ENCODE assay signal across 8 cellular contexts in genomic region chr11:78079232-78080083, GRCh38. TPM values are rescaled to one million over a fixed set of nuclear protein-coding genes. Genes with fewer than 3 reads are reported as not detected.
DNase-seq lines count a peak whose midpoint lies in the region; ATAC-seq and TF ChIP-seq lines count a peak whose summit lies in the region.

Gene NDUFC2 (minus strand): TSS chr11:78079862. CDS start chr11:78079744, 118 bp downstream.

- WGBS in stomach, 5 donors, result 0 to 1% (median 0%) methylated on average over 40 to 68 of the region's 68 CpGs

- H3K4me3 ChIP-seq in stomach, result peak within 1 kb of the TSS; percentile 57 to 97 (median 92)

- peak within 1 kb of the TSS; percentile 95 for H3K4me3 Mint-ChIP-seq in neural crest cell

- no peak for TF ChIP-seq EP300 in stomach (IDR thresholded peaks at IDR 0.05)

- peak; percentile 77 for ATAC-seq in GM21825 (IDR thresholded peaks at IDR 0.05; ENCODE audit: unreplicated experiment)
- ATAC-seq in foreskin keratinocyte, result peak; percentile 80

- H3K36me3 Mint-ChIP-seq in neural crest cell (ENCODE audit: low read depth), result peaks cover 7% of the 10 kb centered on the region

- H3K36me3 ChIP-seq in stomach, result no peaks in the 10 kb centered on the region

- no peaks in the 10 kb centered on the region for H3K9me3 ChIP-seq in stomach

- TF ChIP-seq CTCF in foreskin keratinocyte (conservative IDR thresholded peaks at IDR 0.05) (peak; percentile 19), neural crest cell (conservative IDR thresholded peaks at IDR 0.05) (no peak), stomach (IDR thresholded peaks at IDR 0.05) (peak in 1 of 7 experiments; percentile 12)

- no peak for TF ChIP-seq POLR2A in stomach (IDR thresholded peaks at IDR 0.05)

- no peaks in the 10 kb centered on the region for H3K27me3 ChIP-seq in foreskin keratinocyte
- H3K27me3 ChIP-seq in stomach, result no peaks in the 10 kb centered on the region

- peak within 1 kb of the TSS; percentile 99 for H3K27ac Mint-ChIP-seq in neural crest cell (ENCODE audit: unreplicated experiment)

- H3K27ac ChIP-seq in foreskin keratinocyte (peak within 1 kb of the TSS; percentile 75), stomach (peak within 1 kb of the TSS; percentile 77 to 92 (median 91))

- H3K4me1 Mint-ChIP-seq in neural crest cell, result peaks cover 42% of the 10 kb centered on the region

- peak; percentile 82 for DNase-seq in Daoy (ENCODE audit: low read depth)
- peak; percentile 65 to 70 for DNase-seq in Kasumi-1 (lab: John Stamatoyannopoulos, UW)
- DNase-seq in SHP77 treated with DMSO at 0.1 percent for 48 hours (lab: John Stamatoyannopoulos, UW), result peak; percentile 76
- DNase-seq in activated gamma-delta T cell treated with anti-CD3 and anti-CD28 coated beads, Interleukin-2, amount 50 U/mL, for 16 hours (ENCODE audit: low read depth), result peak; percentile 42
- DNase-seq in foreskin keratinocyte, result peak; percentile 44 to 70
- DNase-seq in neural crest cell (ENCODE audit: low read depth, low spot score), result peak; percentile 69
- peak; percentile 83 for DNase-seq in stomach

- H3K27me3 Mint-ChIP-seq in neural crest cell (ENCODE audit: low read depth), result peaks cover 2% of the 10 kb centered on the region

- H3K4me1 ChIP-seq in foreskin keratinocyte, result peaks cover 8% of the 10 kb centered on the region
- peaks cover 35 to 59% (median 49%) of the 10 kb centered on the region in 4 donors for H3K4me1 ChIP-seq in stomach

- H3K9me3 Mint-ChIP-seq in neural crest cell, result no peaks in the 10 kb centered on the region

- intact Hi-C loops in stomach (cut with DNase I; ENCODE audit: low total_unique reads), result no loop called here

RNA-seq across cellular contexts. Expression of gene NDUFC2, which starts in this region (rescaled TPM):
- total RNA-seq in Daoy (2014; rRNA removed; shearing (Covaris generic)), result 113 and 180 TPM in 2 replicates
- total RNA-seq in foreskin keratinocyte, result 232 TPM in 2 replicates
- 308 and 316 TPM in 2 replicates for polyA plus RNA-seq in foreskin keratinocyte
- total RNA-seq in neural crest cell, result 236 and 251 TPM in 2 replicates
- total RNA-seq in stomach, result 100 to 1,000 TPM in 2 of 5 donors, 10 to 100 TPM in 2, not detected in 1; 53.6 to 336 (median 92.4) TPM
- 100 to 1,000 TPM; 110 to 121 (median 119) TPM for polyA plus RNA-seq in stomach

Comparison
In these comparisons a context has a peak if more than half of its experiments do, and no peak if none do; other contexts are left out.
1. Peak in every context shown above with its lines: DNase-seq, ATAC-seq, H3K4me3 ChIP-seq and H3K27ac ChIP-seq.